Comparison of ENCODE assay signal across 15 cellular contexts in genomic region chr16:83002351-83003334, GRCh38.
DNase-seq lines count a peak whose midpoint lies in the region; ATAC-seq and TF ChIP-seq lines count a peak whose summit lies in the region.
"Had no signal": no experiment of that assay in that cellular context is flagged by ENCODE, and none has a peak within 500 bp of the region (broad histone marks: within the 10 kb centered on the region; RNA-seq: fewer than 3 reads in every experiment).

No MANE protein-coding gene starts in this region.

- H3K4me1 Mint-ChIP-seq in GM23338 = peaks cover 4% of the 10 kb centered on the region; the same call in 1 of the 3 replicates
- H3K4me1 Mint-ChIP-seq in CD8-positive, alpha-beta T cell (ENCODE audit: low read depth) = no peaks in the 10 kb centered on the region
- H3K4me1 Mint-ChIP-seq: B cell had no signal

- peaks cover 2% of the 10 kb centered on the region for H3K27me3 Mint-ChIP-seq in GM23338 (ENCODE audit: insufficient read depth, low read depth, poor library complexity)
- H3K27me3 Mint-ChIP-seq in CD8-positive, alpha-beta T cell (ENCODE audit: low read depth) = peaks cover 5% of the 10 kb centered on the region
- H3K27me3 Mint-ChIP-seq: B cell had no signal

- no peaks in the 10 kb centered on the region for H3K36me3 Mint-ChIP-seq in GM23338 (ENCODE audit: low read depth)
- H3K36me3 Mint-ChIP-seq in CD8-positive, alpha-beta T cell = no peaks in the 10 kb centered on the region

- H3K36me3 ChIP-seq in GM23338 (ENCODE audit: insufficient read depth) = no peaks in the 10 kb centered on the region
- H3K36me3 ChIP-seq in CD8-positive, alpha-beta T cell (ENCODE audit: insufficient read depth, low read length) = no peaks in the 10 kb centered on the region
- H3K36me3 ChIP-seq: MG63 had no signal

- no peak overlapping the region for H3K4me3 Mint-ChIP-seq in GM23338
- H3K4me3 Mint-ChIP-seq in CD8-positive, alpha-beta T cell = no peak overlapping the region
- H3K4me3 Mint-ChIP-seq: activated CD8-positive, alpha-beta T cell treated with anti-CD3 and anti-CD28 coated beads, Interleukin-2, amount 10 ng/mL, durations not matched to agents 7 days and 5 days; B cell; effector memory CD8-positive, alpha-beta T cell had no signal

- H3K27me3 ChIP-seq in GM23338 (ENCODE audit: insufficient read depth) = no peaks in the 10 kb centered on the region
- H3K27me3 ChIP-seq in CD8-positive, alpha-beta T cell (ENCODE audit: insufficient read depth, low read length) = no peaks in the 10 kb centered on the region
- H3K27me3 ChIP-seq: MG63 had no signal

- POLR2A ChIA-PET in CD8-positive, alpha-beta T cell (lab: Charles Lee) = no interaction called here

- H3K9me2 ChIP-seq in GM23338 (ENCODE audit: insufficient read depth) = 0 out of 2 replicates have a peak, but pooled peaks cover 3% of the 10 kb centered on the region

- H4K20me1 ChIP-seq in GM23338 (replicated peaks; ENCODE audit: insufficient read depth) = no peaks in the 10 kb centered on the region; the same call in 1 of the 2 replicates

- H3K27ac ChIP-seq in GM23338 (ENCODE audit: low read depth) = no peak overlapping the region
- H3K27ac ChIP-seq in CD8-positive, alpha-beta T cell (ENCODE audit: low read depth, low read length) = no peak overlapping the region

- H3K4me3 ChIP-seq in GM23338 (no peak overlapping the region), fibroblast of the aortic adventitia (ENCODE audit: low read depth, low read length) (no peak overlapping the region)
- no peak overlapping the region for H3K4me3 ChIP-seq in CD8-positive, alpha-beta T cell (ENCODE audit: low read depth, low read length)
- H3K4me3 ChIP-seq: MG63 had no signal

- CTCF ChIA-PET in CD8-positive, alpha-beta T cell (lab: Charles Lee) = no interaction called here

- no peak overlapping the region for H2AFZ ChIP-seq in GM23338

- no peaks in the 10 kb centered on the region for H3F3A ChIP-seq in GM23338 (replicated peaks; ENCODE audit: low read depth)

- no peaks in the 10 kb centered on the region for H3K79me2 ChIP-seq in GM23338 (replicated peaks; ENCODE audit: insufficient read depth)

- peak overlapping the region; percentile 30; the same call in 1 of the 2 replicates for H3K27ac Mint-ChIP-seq in GM23338
- H3K27ac Mint-ChIP-seq in CD8-positive, alpha-beta T cell = no peak overlapping the region
- H3K27ac Mint-ChIP-seq: activated CD8-positive, alpha-beta T cell treated with anti-CD3 and anti-CD28 coated beads, Interleukin-2, amount 10 ng/mL, durations not matched to agents 7 days and 5 days; B cell; effector memory CD8-positive, alpha-beta T cell; progenitor cell of endocrine pancreas had no signal

- TF ChIP-seq CTCF in GM23338 (conservative IDR thresholded peaks at IDR 0.05; ENCODE audit: low read depth in 2 of 2) (no peak), fibroblast of the aortic adventitia (IDR thresholded peaks at IDR 0.05; ENCODE audit: insufficient read depth, low read length) (no peak), GM20000 (IDR thresholded peaks at IDR 0.05; ENCODE audit: extremely low read depth, missing control alignments) (no peak)
- TF ChIP-seq CTCF in CD8-positive, alpha-beta T cell (IDR thresholded peaks at IDR 0.05) = no peak

- intact Hi-C loops in CD8-positive, alpha-beta T cell (cut with DNase I, micrococcal nuclease) = no loop called here

- H3K9me3 Mint-ChIP-seq in GM23338 = no peaks in the 10 kb centered on the region; the same call in 2 of the 3 replicates
- H3K9me3 Mint-ChIP-seq in CD8-positive, alpha-beta T cell = peaks cover 2% of the 10 kb centered on the region

- no peaks in the 10 kb centered on the region for H3K9me3 ChIP-seq in CD8-positive, alpha-beta T cell (ENCODE audit: low read length)
- H3K9me3 ChIP-seq: MG63 had no signal

- no peaks in the 10 kb centered on the region for H3K4me1 ChIP-seq in GM23338 (ENCODE audit: insufficient read depth)
- H3K4me1 ChIP-seq in CD8-positive, alpha-beta T cell (ENCODE audit: insufficient read depth, low read length) = no peaks in the 10 kb centered on the region

- peak; percentile 28 for DNase-seq in AG08395 (ENCODE audit: low spot score)
- DNase-seq in GM23338 (ENCODE audit: low spot score) = no peak
- peak; percentile 10 for DNase-seq in NCI-H774 (lab: John Stamatoyannopoulos, UW)
- DNase-seq in fibroblast of the aortic adventitia (ENCODE audit: low read depth) = peak; percentile 70
- DNase-seq in GM20000 (ENCODE audit: low spot score) = no peak
- no peak for DNase-seq in CD8-positive, alpha-beta T cell
- DNase-seq: activated CD8-positive, alpha-beta T cell treated with anti-CD3 and anti-CD28 coated beads, Interleukin-2, amount 10 ng/mL, durations not matched to agents 7 days and 5 days; DND-41; effector memory CD8-positive, alpha-beta T cell; kidney; MG63 had no signal

- ATAC-seq in GM23338 (no peak), HG03457 (IDR thresholded peaks at IDR 0.05; ENCODE audit: unreplicated experiment) (no peak), GM18498 (IDR thresholded peaks at IDR 0.05; ENCODE audit: unreplicated experiment) (no peak)
- ATAC-seq in CD8-positive, alpha-beta T cell = no peak
- ATAC-seq: activated CD8-positive, alpha-beta T cell treated with anti-CD3 and anti-CD28 coated beads, Interleukin-2, amount 10 ng/mL, durations not matched to agents 7 days and 5 days; effector memory CD8-positive, alpha-beta T cell had no signal

- H3K4me2 ChIP-seq in GM23338 = no peak overlapping the region

TF ChIP-seq in GM23338, 12 proteins besides CTCF, POLR2A, EP300 and RAD21 (continues in another document):
- no peak for TF ChIP-seq REST (IDR thresholded peaks at IDR 0.05; ENCODE audit: unreplicated experiment)
- TF ChIP-seq EZH2phosphoT487 (IDR thresholded peaks at IDR 0.05; ENCODE audit: unreplicated experiment) = no peak
- TF ChIP-seq EZH2 (IDR thresholded peaks at IDR 0.05; ENCODE audit: low read depth, unreplicated experiment) = no peak

Comparison
In these comparisons a context has a peak if more than half of its experiments do, and no peak if none do; other contexts are left out.
1. DNase-seq: peak in AG08395 (single experiment), NCI-H774 (single experiment) and fibroblast of the aortic adventitia (single experiment); none in GM23338 (single experiment), GM20000 (single experiment) and CD8-positive, alpha-beta T cell (0 of 7).